8 cellular contexts compared by ENCODE assay signal in genomic region chr17:73645050-73645871, GRCh38. TPM values are rescaled to one million over a fixed set of nuclear protein-coding genes. Genes with fewer than 3 reads are reported as not detected.
DNase-seq lines count a peak whose midpoint lies in the region; ATAC-seq and TF ChIP-seq lines count a peak whose summit lies in the region.

No MANE protein-coding gene starts in this region.

- H3K9me3 Mint-ChIP-seq in activated CD4-positive, alpha-beta T cell treated with anti-CD3 and anti-CD28 coated beads, Interleukin-2, amount 10 ng/mL, durations not matched to agents 24 days and 14 days = no peaks in the 10 kb centered on the region
- H3K9me3 Mint-ChIP-seq in naive B cell = no peaks in the 10 kb centered on the region

- no peaks in the 10 kb centered on the region for H3K36me3 ChIP-seq in BLaER1
- no peaks in the 10 kb centered on the region for H3K36me3 ChIP-seq in esophagus muscularis mucosa
- H3K36me3 ChIP-seq in tibial artery = no peaks in the 10 kb centered on the region

- H3K27ac ChIP-seq in BLaER1 (peak overlapping the region; percentile 22; the same call in 1 of the 2 replicates), esophagus muscularis mucosa (replicated peaks in 1 of 4) (peak overlapping the region in 1 of 4 donors; percentile 18), tibial artery (peak overlapping the region in 1 of 2 donors; percentile 28)

- peaks cover 34% of the 10 kb centered on the region for H4K20me1 ChIP-seq in BLaER1

- H3K4me3 ChIP-seq in BLaER1 (peak overlapping the region; percentile 83), esophagus muscularis mucosa (peak overlapping the region; percentile 52 to 64 (median 54)), tibial artery (peak overlapping the region; percentile 49 to 59)

- ATAC-seq in naive B cell (ENCODE audit: low read depth in 2 of 2) (peak; percentile 69 to 73), HG02938 (IDR thresholded peaks at IDR 0.05; ENCODE audit: unreplicated experiment) (no peak)

- peak overlapping the region; percentile 91 for H3K4me2 ChIP-seq in BLaER1

- no peak overlapping the region for H3K27ac Mint-ChIP-seq in activated CD4-positive, alpha-beta T cell treated with anti-CD3 and anti-CD28 coated beads, Interleukin-2, amount 10 ng/mL, durations not matched to agents 24 days and 14 days
- H3K27ac Mint-ChIP-seq in naive B cell = peak overlapping the region in 1 of 6 donors; percentile 15

- no peak for TF ChIP-seq EP300 in esophagus muscularis mucosa (IDR thresholded peaks at IDR 0.05)

- peaks cover 60% of the 10 kb centered on the region for H3K27me3 ChIP-seq in BLaER1
- H3K27me3 ChIP-seq in esophagus muscularis mucosa = peaks cover 0 to 82% (median 33%) of the 10 kb centered on the region in 4 donors
- peaks cover 0 to 82% of the 10 kb centered on the region in 2 donors for H3K27me3 ChIP-seq in tibial artery

- WGBS in esophagus muscularis mucosa = 6% methylated on average over 25 of the region's 90 CpGs

- in situ Hi-C loops in ACHN (cut with HindIII; ENCODE audit: low pct_ligation_motif_present, low pct_unique_long_range_greater_than_20kb, low sequenced_read_pairs) = no loop called here

- DNase-seq in NCI-H1092 treated with DMSO at 0.1 percent for 48 hours (lab: John Stamatoyannopoulos, UW) = peak; percentile 86
- DNase-seq in activated CD4-positive, alpha-beta T cell treated with anti-CD3 and anti-CD28 coated beads, Interleukin-2, amount 10 ng/mL, durations not matched to agents 24 days and 14 days = peak; percentile 79
- no peak for DNase-seq in esophagus muscularis mucosa (ENCODE audit: extremely low spot score)
- peak; percentile 60 for DNase-seq in naive B cell
- no peak for DNase-seq in tibial artery
- no peak for DNase-seq in ACHN

- no peak for TF ChIP-seq POLR2A in esophagus muscularis mucosa (IDR thresholded peaks at IDR 0.05; ENCODE audit: low read depth)

- peaks cover 17% of the 10 kb centered on the region for H3K4me1 Mint-ChIP-seq in activated CD4-positive, alpha-beta T cell treated with anti-CD3 and anti-CD28 coated beads, Interleukin-2, amount 10 ng/mL, durations not matched to agents 24 days and 14 days
- peaks cover 25 to 37% (median 31%) of the 10 kb centered on the region in 3 donors for H3K4me1 Mint-ChIP-seq in naive B cell

- H3K9me3 ChIP-seq in BLaER1 = no peaks in the 10 kb centered on the region
- no peaks in the 10 kb centered on the region for H3K9me3 ChIP-seq in esophagus muscularis mucosa
- H3K9me3 ChIP-seq in tibial artery = no peaks in the 10 kb centered on the region

- H3K4me1 ChIP-seq in BLaER1 = peaks cover 35% of the 10 kb centered on the region
- peaks cover 19 to 38% (median 33%) of the 10 kb centered on the region in 4 donors for H3K4me1 ChIP-seq in esophagus muscularis mucosa
- peaks cover 0 to 42% (median 31%) of the 10 kb centered on the region in 4 donors for H3K4me1 ChIP-seq in tibial artery

- no peak for TF ChIP-seq CTCF in esophagus muscularis mucosa (IDR thresholded peaks at IDR 0.05)
- no peak for TF ChIP-seq CTCF in tibial artery (IDR thresholded peaks at IDR 0.05)

- intact Hi-C loops in activated CD4-positive, alpha-beta T cell treated with anti-CD3 and anti-CD28 coated beads, Interleukin-2, amount 10 ng/mL, durations not matched to agents 24 days and 14 days (cut with micrococcal nuclease) = no loop called here
- intact Hi-C loops in esophagus muscularis mucosa (cut with DNase I) (no loop called here), tibial artery (cut with DNase I; ENCODE audit: low total_unique reads) (no loop called here)

- H3K9ac ChIP-seq in BLaER1 = peak overlapping the region; percentile 74

- no peaks in the 10 kb centered on the region for H3K36me3 Mint-ChIP-seq in activated CD4-positive, alpha-beta T cell treated with anti-CD3 and anti-CD28 coated beads, Interleukin-2, amount 10 ng/mL, durations not matched to agents 24 days and 14 days (ENCODE audit: low read depth)
- no peaks in the 10 kb centered on the region for H3K36me3 Mint-ChIP-seq in naive B cell

- peaks cover 63% of the 10 kb centered on the region for H3K27me3 Mint-ChIP-seq in activated CD4-positive, alpha-beta T cell treated with anti-CD3 and anti-CD28 coated beads, Interleukin-2, amount 10 ng/mL, durations not matched to agents 24 days and 14 days
- H3K27me3 Mint-ChIP-seq in naive B cell = peaks cover 0 to 10% (median 0%) of the 10 kb centered on the region in 3 donors

- H3K4me3 Mint-ChIP-seq in activated CD4-positive, alpha-beta T cell treated with anti-CD3 and anti-CD28 coated beads, Interleukin-2, amount 10 ng/mL, durations not matched to agents 24 days and 14 days = peak overlapping the region; percentile 55
- H3K4me3 Mint-ChIP-seq in naive B cell = peak overlapping the region; percentile 68 to 97 (median 82)

RNA-seq across cellular contexts. Expression of gene SDK2, which starts 1.0 kb away (rescaled TPM):
- total RNA-seq in activated CD4-positive, alpha-beta T cell treated with anti-CD3 and anti-CD28 coated beads, Interleukin-2, amount 10 ng/mL, durations not matched to agents 24 days and 14 days = 0.42 and 0.52 TPM in 2 replicates
- 1 to 10 TPM in 2 of 4 donors, under 1 TPM in 2; 0.42 to 2.0 (median 1.2) TPM for total RNA-seq in esophagus muscularis mucosa
- polyA plus RNA-seq in naive B cell (ENCODE audit: low read depth in 6 of 6) = 1 to 10 TPM in 5 of 6 donors, under 1 TPM in 1; 0.10 to 6.3 (median 1.6) TPM

Comparison
In these comparisons a context has a peak if more than half of its experiments do, and no peak if none do; other contexts are left out.
1. DNase-seq: peak in NCI-H1092 treated with DMSO at 0.1 percent for 48 hours (single experiment), activated CD4-positive, alpha-beta T cell treated with anti-CD3 and anti-CD28 coated beads, Interleukin-2, amount 10 ng/mL, durations not matched to agents 24 days and 14 days (single experiment) and naive B cell (single experiment); none in esophagus muscularis mucosa (single experiment), tibial artery (0 of 2) and ACHN (single experiment).
2. Peak in every context shown above with its lines, with median percentiles within 50 percentile points of each other: H3K4me3 ChIP-seq.